In genomic region chr20:57983082-57983481, GRCh38 we compare ENCODE assay signal across 23 cellular contexts.
"Had no signal": no experiment of that assay in that cellular context is flagged by ENCODE, and none has a peak within 500 bp of the region (broad histone marks: within the 10 kb centered on the region; RNA-seq: fewer than 3 reads in every experiment).

No MANE protein-coding gene starts in this region.

- DNase-seq: heart right ventricle; islet precursor cell; left ventricle myocardium inferior; naive B cell; natural killer cell; nephron progenitor cell; nucleus accumbens; pancreas; retina; right cardiac atrium; sigmoid colon; small intestine; spleen; stimulated activated CD4-positive, alpha-beta T cell treated with anti-CD3 and anti-CD28 coated beads, Interleukin-4, amount 100 ng/mL, for 24 hours; stimulated activated naive CD4-positive, alpha-beta T cell treated with Interleukin-2 at 50 U/mL for 16 hours; stimulated activated naive CD8-positive, alpha-beta T cell treated with anti-CD3 and anti-CD28 coated beads, Interleukin-15, amount 100 ng/mL, for 72 hours; substantia nigra had no signal

- H3K9me3 Mint-ChIP-seq: memory B cell; naive B cell; natural killer cell; nephron progenitor cell; stimulated activated effector memory CD8-positive, alpha-beta T cell treated with anti-CD3 and anti-CD28 coated beads, Interleukin-12 subunit alpha, Interleukin-12 subunit beta, amount 100 ng/mL, for 72 hours; stimulated activated naive CD8-positive, alpha-beta T cell treated with anti-CD3 and anti-CD28 coated beads, Interleukin-15, amount 100 ng/mL, for 72 hours; type B pancreatic cell had no signal

- H3K36me3 Mint-ChIP-seq: memory B cell; naive B cell; natural killer cell; stimulated activated effector memory CD8-positive, alpha-beta T cell treated with anti-CD3 and anti-CD28 coated beads, Interleukin-12 subunit alpha, Interleukin-12 subunit beta, amount 100 ng/mL, for 72 hours; type B pancreatic cell had no signal

- H2AFZ ChIP-seq: hepatocyte had no signal

- H3K4me2 ChIP-seq: hepatocyte had no signal

- H3K9me3 ChIP-seq: heart right ventricle, left ventricle myocardium inferior, pancreas, prostate gland, sigmoid colon, spleen, tibial nerve had no signal

- H3K36me3 ChIP-seq: heart right ventricle, left ventricle myocardium inferior, pancreas, prostate gland, sigmoid colon, spleen, tibial nerve had no signal

- H3K4me1 ChIP-seq: pancreas, prostate gland, sigmoid colon, spleen, tibial nerve had no signal

- ATAC-seq: heart right ventricle; natural killer cell; pancreas; right cardiac atrium; stimulated activated effector memory CD8-positive, alpha-beta T cell treated with anti-CD3 and anti-CD28 coated beads, Interleukin-12 subunit alpha, Interleukin-12 subunit beta, amount 100 ng/mL, for 72 hours; stimulated activated naive CD8-positive, alpha-beta T cell treated with anti-CD3 and anti-CD28 coated beads, Interleukin-15, amount 100 ng/mL, for 72 hours had no signal

- H3K4me3 Mint-ChIP-seq: memory B cell; naive B cell; natural killer cell; nephron progenitor cell; stimulated activated effector memory CD8-positive, alpha-beta T cell treated with anti-CD3 and anti-CD28 coated beads, Interleukin-12 subunit alpha, Interleukin-12 subunit beta, amount 100 ng/mL, for 72 hours; stimulated activated naive CD8-positive, alpha-beta T cell treated with anti-CD3 and anti-CD28 coated beads, Interleukin-15, amount 100 ng/mL, for 72 hours; type B pancreatic cell had no signal

- H3K4me1 Mint-ChIP-seq: memory B cell; naive B cell; natural killer cell; stimulated activated effector memory CD8-positive, alpha-beta T cell treated with anti-CD3 and anti-CD28 coated beads, Interleukin-12 subunit alpha, Interleukin-12 subunit beta, amount 100 ng/mL, for 72 hours; stimulated activated naive CD8-positive, alpha-beta T cell treated with anti-CD3 and anti-CD28 coated beads, Interleukin-15, amount 100 ng/mL, for 72 hours had no signal

- H3K27ac Mint-ChIP-seq: memory B cell; natural killer cell; nephron progenitor cell; stimulated activated effector memory CD8-positive, alpha-beta T cell treated with anti-CD3 and anti-CD28 coated beads, Interleukin-12 subunit alpha, Interleukin-12 subunit beta, amount 100 ng/mL, for 72 hours; type B pancreatic cell had no signal

- H3K27ac ChIP-seq: heart right ventricle, hepatocyte, left ventricle myocardium inferior, pancreas, prostate gland, sigmoid colon, spleen, tibial nerve had no signal

- H3K79me2 ChIP-seq: hepatocyte had no signal

- H3K27me3 ChIP-seq: heart right ventricle, pancreas, sigmoid colon, tibial nerve had no signal

- FAIRE-seq: pancreas, small intestine had no signal

- H3K4me3 ChIP-seq: heart right ventricle, hepatocyte, left ventricle myocardium inferior, pancreas, prostate gland, sigmoid colon, spleen, tibial nerve had no signal
